ENCODE assay signal across 1 cellular context in genomic region chr5:178069909-178070308, GRCh38.
A peak's percentile ranks its signal among the peaks of the same experiment; 100 is the strongest.
TF ChIP-seq lines count a peak whose summit lies in the region.

No MANE protein-coding gene starts in this region.

TF ChIP-seq in K562, 482 proteins besides CTCF, POLR2A, EP300 and RAD21 (continued from another document and continues in another):
- TF ChIP-seq CHD7 (IDR thresholded peaks at IDR 0.05; ENCODE audit: low read depth, low read length), result no peak
- TF ChIP-seq SRF (CRISPR knock-in tag; IDR thresholded peaks at IDR 0.05), result no peak
- no peak for TF ChIP-seq ZBTB12 (CRISPR knock-in tag; IDR thresholded peaks at IDR 0.05)
- TF ChIP-seq E2F6 (IDR thresholded peaks at IDR 0.05; ENCODE audit: borderline replicate concordance in 1 of 2, extremely low read depth in 1 of 2, insufficient read depth in 1 of 2, insufficient read length in 1 of 2, low read depth in 1 of 2, low read length in 1 of 2, poor library complexity in 1 of 2, severe bottlenecking in 1 of 2), result peak in 1 of 2 experiments; percentile 24
- no peak for TF ChIP-seq FOXJ2 (tag; IDR thresholded peaks at IDR 0.05)
- TF ChIP-seq RREB1 (CRISPR knock-in tag; IDR thresholded peaks at IDR 0.05), result no peak
- TF ChIP-seq CTBP1 (IDR thresholded peaks at IDR 0.05; ENCODE audit: borderline replicate concordance), result 0 out of 2 replicates have a peak, but pooled peaks have one; percentile 33
- TF ChIP-seq CREB3 (tag; conservative IDR thresholded peaks at IDR 0.05; ENCODE audit: low read depth), result no peak
- no peak for TF ChIP-seq YY1 (IDR thresholded peaks at IDR 0.05; ENCODE audit: borderline replicate concordance in 1 of 3, control insufficient read depth in 1 of 3, extremely low read depth in 1 of 3, insufficient read depth in 3 of 3, insufficient read length in 1 of 3, insufficient replicate concordance in 2 of 3, low read depth in 1 of 3, low read length in 2 of 3)
- 0 out of 2 replicates have a peak, but pooled peaks have one; percentile 15 for TF ChIP-seq L3MBTL2 (IDR thresholded peaks at IDR 0.05)
- TF ChIP-seq EGR1 (conservative IDR thresholded peaks at IDR 0.05), result no peak
- no peak for TF ChIP-seq CHD2 (IDR thresholded peaks at IDR 0.05; ENCODE audit: low read depth, low read length)
- peak; percentile 26; the same call in 1 of the 2 replicates for TF ChIP-seq SPI1 (IDR thresholded peaks at IDR 0.05; ENCODE audit: borderline replicate concordance, low read depth, low read length)
- peak; percentile 26; the same call in 1 of the 2 replicates for TF ChIP-seq MAX (CRISPR knock-in tag; IDR thresholded peaks at IDR 0.05)
- no peak for TF ChIP-seq ERF (CRISPR knock-in tag; IDR thresholded peaks at IDR 0.05)
- TF ChIP-seq SMC3 (conservative IDR thresholded peaks at IDR 0.05; ENCODE audit: insufficient read depth, low read depth, low read length), result peak; percentile 72
- TF ChIP-seq SRSF1 (IDR thresholded peaks at IDR 0.05; ENCODE audit: low read depth, low read length), result no peak
- TF ChIP-seq HEY1 (CRISPR knock-in tag; IDR thresholded peaks at IDR 0.05; ENCODE audit: borderline replicate concordance), result no peak
- TF ChIP-seq ZHX1 (conservative IDR thresholded peaks at IDR 0.05; ENCODE audit: low read length), result no peak
- no peak for TF ChIP-seq ZNF146 (CRISPR knock-in tag; IDR thresholded peaks at IDR 0.05; ENCODE audit: unreplicated experiment)
- no peak for TF ChIP-seq HLTF (IDR thresholded peaks at IDR 0.05)
- TF ChIP-seq CBX1 (IDR thresholded peaks at IDR 0.05; ENCODE audit: low read depth), result no peak
- TF ChIP-seq CBX5 (IDR thresholded peaks at IDR 0.05; ENCODE audit: borderline replicate concordance, low read depth), result no peak
- TF ChIP-seq ZNF140 (CRISPR knock-in tag; IDR thresholded peaks at IDR 0.05), result no peak
- TF ChIP-seq BMI1 (IDR thresholded peaks at IDR 0.05; ENCODE audit: low read length), result no peak
- no peak for TF ChIP-seq SIX5 (IDR thresholded peaks at IDR 0.05; ENCODE audit: borderline replicate concordance in 1 of 2, insufficient read depth in 1 of 2, low read depth in 1 of 2, low read length in 2 of 2)
- TF ChIP-seq ZNF282 (CRISPR knock-in tag; IDR thresholded peaks at IDR 0.05), result no peak
- no peak for TF ChIP-seq NFE2L1 (tag; IDR thresholded peaks at IDR 0.05; ENCODE audit: borderline replicate concordance, low read depth)
- TF ChIP-seq ZNF354B (CRISPR knock-in tag; IDR thresholded peaks at IDR 0.05), result no peak
- TF ChIP-seq SLC30A9 (CRISPR knock-in tag; IDR thresholded peaks at IDR 0.05), result no peak
- no peak for TF ChIP-seq TCF7 (IDR thresholded peaks at IDR 0.05; ENCODE audit: borderline replicate concordance)
- TF ChIP-seq RCOR1 (IDR thresholded peaks at IDR 0.05; ENCODE audit: borderline replicate concordance in 1 of 2, low read depth in 2 of 2, low read length in 2 of 2), result 0 out of 4 replicates have a peak, but pooled peaks of 1 of the 2 experiments have one; percentile 31
- TF ChIP-seq ZNF134 (CRISPR knock-in tag; conservative IDR thresholded peaks at IDR 0.05), result no peak
